8 cellular contexts compared by ENCODE assay signal in the genomic region with DNA sequence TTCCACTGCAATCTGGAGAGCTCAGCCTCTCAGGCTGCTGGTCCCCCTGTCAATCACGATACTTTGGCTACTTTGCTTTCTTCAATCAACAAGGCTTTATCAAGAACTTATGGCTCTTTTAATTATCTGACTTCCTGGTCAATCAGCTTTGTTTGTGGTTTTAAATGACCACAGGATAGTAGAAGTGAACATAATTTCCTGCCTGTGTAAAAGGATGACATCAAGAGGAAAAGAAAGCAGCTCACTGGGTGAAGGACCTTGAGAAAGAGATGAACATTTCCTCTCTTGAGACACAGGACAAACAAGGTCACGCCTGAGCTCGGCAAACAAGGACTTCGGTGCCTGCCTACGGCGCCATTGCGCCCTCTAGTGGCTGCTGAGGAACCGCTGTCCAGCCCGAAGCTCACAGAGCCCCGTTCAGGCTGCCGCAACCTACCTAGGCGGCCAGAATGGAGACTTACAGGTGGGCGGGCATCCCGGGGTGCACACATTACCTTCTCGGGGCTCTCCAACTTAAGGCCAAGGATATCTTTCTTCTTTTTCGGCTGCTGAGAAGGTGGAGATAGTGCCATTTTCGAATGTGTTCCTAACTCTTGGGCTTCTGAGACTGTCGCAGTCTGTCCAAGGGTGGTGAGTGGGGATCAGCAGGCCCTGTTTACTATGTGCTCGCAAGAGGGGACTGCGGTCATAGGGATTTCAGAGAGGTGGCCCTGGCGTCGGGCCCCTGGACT. TPM values are rescaled to one million over a fixed set of nuclear protein-coding genes. Genes with fewer than 3 reads are reported as not detected.
DNase-seq lines count a peak whose midpoint lies in the region; ATAC-seq and TF ChIP-seq lines count a peak whose summit lies in the region.

No MANE protein-coding gene starts in this region.

- H3K27me3 ChIP-seq in DND-41 (ENCODE audit: insufficient read depth, low read length, poor library complexity) (peaks cover 11% of the 10 kb centered on the region), RWPE2 (ENCODE audit: insufficient read depth, poor library complexity, severe bottlenecking) (no peaks in the 10 kb centered on the region), neutrophil (no peaks in the 10 kb centered on the region), stomach smooth muscle (ENCODE audit: control insufficient read depth in 1 of 2, insufficient read depth in 2 of 2, low read length in 2 of 2) (no peaks in the 10 kb centered on the region)

- ATAC-seq in DND-41 (ENCODE audit: insufficient read depth, low read depth) = peak; percentile 99
- ATAC-seq in GM21737 (IDR thresholded peaks at IDR 0.05; ENCODE audit: unreplicated experiment) = peak; percentile 83
- peak; percentile 96 for ATAC-seq in RWPE2 (ENCODE audit: low read depth)

- H3K36me3 ChIP-seq in DND-41 (ENCODE audit: insufficient read depth, low read length) = no peaks in the 10 kb centered on the region
- H3K36me3 ChIP-seq in RWPE2 (ENCODE audit: low read depth) = no peaks in the 10 kb centered on the region
- no peaks in the 10 kb centered on the region for H3K36me3 ChIP-seq in neutrophil
- H3K36me3 ChIP-seq in stomach smooth muscle (ENCODE audit: control insufficient read depth in 2 of 2, insufficient read depth in 2 of 2, low read length in 2 of 2) = no peaks in the 10 kb centered on the region

- H4K20me1 ChIP-seq in DND-41 (ENCODE audit: insufficient read depth, low read length) = no peaks in the 10 kb centered on the region

- DNase-seq in DND-41 (peak; percentile 80), KG1 (lab: John Stamatoyannopoulos, UW) (peak; percentile 73), RWPE2 (ENCODE audit: low spot score) (no peak), fibroblast of villous mesenchyme (ENCODE audit: low read depth) (peak; percentile 100)
- peak; percentile 82 for DNase-seq in activated T-helper 9 cell treated with anti-CD3 and anti-CD28 coated beads, Interleukin-2, amount 50 U/mL, for 16 hours (ENCODE audit: low read depth)

- peak overlapping the region; percentile 60 for H2AFZ ChIP-seq in DND-41 (ENCODE audit: low read depth, low read length)

- H3K79me2 ChIP-seq in DND-41 (ENCODE audit: insufficient read depth, low read length) = no peaks in the 10 kb centered on the region

- H3K9me3 ChIP-seq in DND-41 (ENCODE audit: insufficient read depth, low read length, severe bottlenecking) = no peaks in the 10 kb centered on the region
- H3K9me3 ChIP-seq in RWPE2 (ENCODE audit: severe bottlenecking) = no peaks in the 10 kb centered on the region
- no peaks in the 10 kb centered on the region for H3K9me3 ChIP-seq in neutrophil
- no peaks in the 10 kb centered on the region for H3K9me3 ChIP-seq in stomach smooth muscle (ENCODE audit: control insufficient read depth in 2 of 2, low read length in 2 of 2)

- no peak overlapping the region for H3K27ac ChIP-seq in DND-41 (ENCODE audit: low read length)
- H3K27ac ChIP-seq in RWPE2 (ENCODE audit: poor library complexity, severe bottlenecking) = peak overlapping the region; percentile 26
- peak overlapping the region; percentile 97 for H3K27ac ChIP-seq in neutrophil
- H3K27ac ChIP-seq in stomach smooth muscle (ENCODE audit: low read length) = peak overlapping the region; percentile 24

- H3K9ac ChIP-seq in DND-41 (ENCODE audit: low read depth, low read length) = no peak overlapping the region
- H3K9ac ChIP-seq in stomach smooth muscle (ENCODE audit: low read length in 2 of 2) = peak overlapping the region in 1 of 2 donors; percentile 29

- peak; percentile 97 for TF ChIP-seq CTCF in DND-41 (IDR thresholded peaks at IDR 0.05; ENCODE audit: borderline replicate concordance, extremely low read depth, low read length, poor library complexity, severe bottlenecking)
- TF ChIP-seq CTCF in RWPE2 (IDR thresholded peaks at IDR 0.05; ENCODE audit: poor library complexity, severe bottlenecking) = peak; percentile 97
- TF ChIP-seq CTCF in fibroblast of villous mesenchyme (IDR thresholded peaks at IDR 0.05; ENCODE audit: insufficient read depth, low read depth, low read length) = peak; percentile 98
- TF ChIP-seq CTCF in neutrophil (IDR thresholded peaks at IDR 0.05) = peak; percentile 96

- peak overlapping the region; percentile 31; the same call in 1 of the 2 replicates for H3K4me2 ChIP-seq in DND-41 (ENCODE audit: insufficient read depth, low read length)

- no peak overlapping the region for H3K4me3 ChIP-seq in DND-41 (ENCODE audit: low read depth in 1 of 2, low read length in 2 of 2)
- no peak overlapping the region for H3K4me3 ChIP-seq in RWPE2 (ENCODE audit: severe bottlenecking)
- H3K4me3 ChIP-seq in fibroblast of villous mesenchyme (ENCODE audit: low read depth, low read length) = no peak overlapping the region
- H3K4me3 ChIP-seq in neutrophil (ENCODE audit: low read depth in 1 of 2, low read length in 1 of 2) = peak overlapping the region in 1 of 2 experiments; percentile 20
- H3K4me3 ChIP-seq in stomach smooth muscle (ENCODE audit: low read length in 2 of 2) = peak overlapping the region in 1 of 2 donors; percentile 8

- peaks cover 10% of the 10 kb centered on the region for H3K4me1 ChIP-seq in DND-41 (ENCODE audit: insufficient read depth, low read length)
- peaks cover 15% of the 10 kb centered on the region for H3K4me1 ChIP-seq in RWPE2 (ENCODE audit: insufficient read depth, poor library complexity, severe bottlenecking)
- H3K4me1 ChIP-seq in neutrophil (ENCODE audit: control insufficient read depth in 1 of 2, insufficient read depth in 1 of 2, low read depth in 1 of 2, low read length in 1 of 2) = peaks cover 44 to 46% of the 10 kb centered on the region in 2 experiments
- peaks cover 5% of the 10 kb centered on the region for H3K4me1 ChIP-seq in stomach smooth muscle (ENCODE audit: control insufficient read depth, insufficient read depth, low read length)

RNA-seq across cellular contexts. Expression of a gene that starts 54.0 kb away (rescaled TPM):
- total RNA-seq in fibroblast of villous mesenchyme = 0.32 and 1.3 TPM in 2 replicates
